Comparison of ENCODE assay signal across 27 cellular contexts in genomic region chr13:109425821-109426689, GRCh38.
"Had no signal": no experiment of that assay in that cellular context is flagged by ENCODE, and none has a peak within 500 bp of the region (broad histone marks: within the 10 kb centered on the region; RNA-seq: fewer than 3 reads in every experiment).

No MANE protein-coding gene starts in this region.

- H3K27ac ChIP-seq: ascending aorta, brain microvascular endothelial cell, esophagus muscularis mucosa, foreskin keratinocyte, gastrocnemius medialis, heart left ventricle had no signal

- H3K4me3 ChIP-seq: ascending aorta, esophagus muscularis mucosa, gastrocnemius medialis, heart left ventricle had no signal

- H3K27me3 ChIP-seq: ascending aorta, brain microvascular endothelial cell, esophagus muscularis mucosa, foreskin keratinocyte, gastrocnemius medialis, heart left ventricle had no signal

- H3K4me1 ChIP-seq: ascending aorta, esophagus muscularis mucosa, gastrocnemius medialis, heart left ventricle had no signal

- ATAC-seq: activated CD4-positive, alpha-beta T cell treated with anti-CD3 and anti-CD28 coated beads for 36 hours; activated naive CD4-positive, alpha-beta T cell treated with anti-CD3 and anti-CD28 coated beads, Interleukin-2, amount 50 U/mL, for 72 hours; activated T-cell treated with anti-CD3 and anti-CD28 coated beads, Interleukin-2, amount 50 U/mL, for 72 hours; effector memory CD8-positive, alpha-beta T cell; foreskin keratinocyte; gastrocnemius medialis; heart left ventricle had no signal

- H3K36me3 ChIP-seq: ascending aorta, brain microvascular endothelial cell, esophagus muscularis mucosa, gastrocnemius medialis, heart left ventricle had no signal

- H3K9me3 ChIP-seq: ascending aorta, esophagus muscularis mucosa, gastrocnemius medialis, heart left ventricle had no signal

- DNase-seq: activated CD4-positive, alpha-beta memory T cell treated with anti-CD3 and anti-CD28 coated beads for 36 hours; activated CD4-positive, alpha-beta T cell treated with anti-CD3 and anti-CD28 coated beads for 36 hours; activated CD4-positive, alpha-beta T cell treated with anti-CD3 and anti-CD28 coated beads, Interleukin-2, amount 10 ng/mL, durations not matched to agents 24 days and 14 days; activated CD4-positive, CD25-positive, alpha-beta regulatory T cell; activated CD4-positive, CD25-positive, alpha-beta regulatory T cell treated with anti-CD3 and anti-CD28 coated beads, Interleukin-2, amount 50 U/mL, for 72 hours; activated CD8-positive, alpha-beta memory T cell treated with anti-CD3 and anti-CD28 coated beads, Interleukin-2, amount 50 U/mL, for 48 hours; activated gamma-delta T cell; activated naive CD4-positive, alpha-beta T cell; activated naive CD4-positive, alpha-beta T cell treated with anti-CD3 and anti-CD28 coated beads, Interleukin-2, amount 10 ng/mL, durations not matched to agents 7 days and 5 days; activated naive CD8-positive, alpha-beta T cell treated with anti-CD3 and anti-CD28 coated beads, Interleukin-2, amount 10 ng/mL, durations not matched to agents 7 days and 5 days; activated T-cell treated with anti-CD3 and anti-CD28 coated beads for 4 hours; activated T-cell treated with anti-CD3 and anti-CD28 coated beads, Interleukin-2, amount 50 U/mL, for 24 hours; activated T-cell treated with anti-CD3 and anti-CD28 coated beads, Interleukin-2, amount 50 U/mL, for 72 hours; brain microvascular endothelial cell; cortex of kidney; dermis blood vessel endothelial cell; effector CD4-positive, alpha-beta T cell; effector memory CD8-positive, alpha-beta T cell; erythroblast; foreskin keratinocyte; gastrocnemius medialis; glutamatergic neuron; heart left ventricle; T-helper 2 cell had no signal
